8 cellular contexts compared by ENCODE assay signal in genomic region chr20:32457476-32457986, GRCh38.
DNase-seq lines count a peak whose midpoint lies in the region; ATAC-seq and TF ChIP-seq lines count a peak whose summit lies in the region.

No MANE protein-coding gene starts in this region.

- ATAC-seq in gastrocnemius medialis = peak; percentile 17 to 23
- no peak for ATAC-seq in GM18861 (IDR thresholded peaks at IDR 0.05; ENCODE audit: unreplicated experiment)
- no peak for ATAC-seq in GM18517 (IDR thresholded peaks at IDR 0.05; ENCODE audit: unreplicated experiment)

- TF ChIP-seq CTCF in astrocyte of the cerebellum (IDR thresholded peaks at IDR 0.05; ENCODE audit: low read depth, low read length, missing control alignments) (no peak), gastrocnemius medialis (IDR thresholded peaks at IDR 0.05 in 4 of 5, conservative IDR thresholded peaks at IDR 0.05 in 1 of 5) (no peak)

- peak; percentile 26 for DNase-seq in NCI-H1048 (lab: John Stamatoyannopoulos, UW)
- no peak for DNase-seq in astrocyte of the cerebellum (ENCODE audit: low read depth)
- DNase-seq in gastrocnemius medialis = no peak
- no peak for DNase-seq in stimulated activated CD4-positive, alpha-beta T cell treated with anti-CD3 and anti-CD28 coated beads, Interleukin-12 subunit alpha, Interleukin-12 subunit beta, amount 100 ng/mL, for 4 hours

- H3K36me3 ChIP-seq in ES-I3 (ENCODE audit: insufficient read depth, low read length) = peaks cover 7% of the 10 kb centered on the region; the same call in 1 of the 2 replicates
- no peaks in the 10 kb centered on the region for H3K36me3 ChIP-seq in gastrocnemius medialis

- H3K27me3 ChIP-seq in gastrocnemius medialis = no peaks in the 10 kb centered on the region

- no peaks in the 10 kb centered on the region for H3K9me3 ChIP-seq in ES-I3 (ENCODE audit: control insufficient read depth, insufficient read depth, low read length)
- no peaks in the 10 kb centered on the region for H3K9me3 ChIP-seq in gastrocnemius medialis

- intact Hi-C loops in gastrocnemius medialis (cut with DNase I; ENCODE audit: low total_unique reads) = loop anchor here (2.0 kb wide), 1 partner anchor 121 kb away; no protein-coding TSS in a partner anchor

- H3K4me1 ChIP-seq in ES-I3 (ENCODE audit: insufficient read depth, low read length) (peaks cover 8% of the 10 kb centered on the region; the same call in 1 of the 2 replicates), gastrocnemius medialis (peaks cover 4 to 13% of the 10 kb centered on the region in 2 donors)

- H3K27ac ChIP-seq in gastrocnemius medialis = no peak overlapping the region

- peak overlapping the region; percentile 62; the same call in 1 of the 2 replicates for H3K9ac ChIP-seq in ES-I3 (ENCODE audit: low read depth, low read length)

- in situ Hi-C loops in astrocyte of the cerebellum (cut with HindIII; ENCODE audit: low sequenced_read_pairs) = no loop called here
- in situ Hi-C loops in gastrocnemius medialis (cut with MboI; ENCODE audit: low sequenced_read_pairs in 4 of 4) = no loop called here

- peak overlapping the region; percentile 33 for H3K4me3 ChIP-seq in astrocyte of the cerebellum (ENCODE audit: low read depth, low read length)
- peak overlapping the region; percentile 50 for H3K4me3 ChIP-seq in iPS-11a (ENCODE audit: low read depth, low read length)
- peak overlapping the region; percentile 46 to 55 (median 53) for H3K4me3 ChIP-seq in gastrocnemius medialis

- TF ChIP-seq POLR2A in gastrocnemius medialis (IDR thresholded peaks at IDR 0.05) = no peak

Comparison
In these comparisons a context has a peak if more than half of its experiments do, and no peak if none do; other contexts are left out.
1. ATAC-seq: peak in gastrocnemius medialis (2 of 2); none in GM18861 (single experiment) and GM18517 (single experiment).
2. Peak in every context shown above with its lines, with median percentiles within 50 percentile points of each other: H3K4me3 ChIP-seq.